Comparison of ENCODE assay signal across 8 cellular contexts in the genomic region with DNA sequence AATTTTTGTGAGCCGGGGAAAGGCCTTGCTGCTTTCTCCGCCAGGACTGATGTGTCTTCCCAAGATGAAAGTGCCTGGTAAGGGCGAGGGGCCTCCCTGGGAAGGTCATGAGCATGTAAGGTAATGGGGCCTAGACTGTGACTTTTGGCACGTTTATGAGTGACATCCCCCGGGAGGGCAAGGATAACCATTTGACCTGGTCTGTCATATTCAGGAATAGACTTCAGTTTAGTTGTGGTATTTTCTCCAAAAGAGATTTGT. TPM values are rescaled to one million over a fixed set of nuclear protein-coding genes. Genes with fewer than 3 reads are reported as not detected.
DNase-seq lines count a peak whose midpoint lies in the region; ATAC-seq and TF ChIP-seq lines count a peak whose summit lies in the region.

No MANE protein-coding gene starts in this region.

- H3F3A ChIP-seq in neural cell (ENCODE audit: insufficient read depth, low read length, poor library complexity, severe bottlenecking) = peaks cover 6% of the 10 kb centered on the region

- H3K4me2 ChIP-seq in neural cell (ENCODE audit: low read length) = peak overlapping the region; percentile 77

- peak; percentile 52 for DNase-seq in ELR (ENCODE audit: low read depth)
- no peak for DNase-seq in T-helper 2 cell treated with Interferon-gamma antibody and Interleukin-4, amounts not matched to agents 5 μg/mL and 100 μg/mL, for 36 hours (ENCODE audit: low spot score)
- no peak for DNase-seq in esophagus muscularis mucosa (ENCODE audit: extremely low spot score)
- DNase-seq in NCI-H1930 (lab: John Stamatoyannopoulos, UW) = no peak
- DNase-seq in NCI-H1436 treated with DMSO at 0.1 percent for 48 hours (lab: John Stamatoyannopoulos, UW) = no peak

- H3K4me3 Mint-ChIP-seq in T-helper 2 cell treated with Interferon-gamma antibody and Interleukin-4, amounts not matched to agents 5 μg/mL and 100 μg/mL, for 36 hours = peak overlapping the region; percentile 93

- no peaks in the 10 kb centered on the region for H3K9me3 Mint-ChIP-seq in T-helper 2 cell treated with Interferon-gamma antibody and Interleukin-4, amounts not matched to agents 5 μg/mL and 100 μg/mL, for 36 hours

- H3K27ac ChIP-seq in esophagus muscularis mucosa (replicated peaks in 1 of 4) (peak overlapping the region; percentile 99 to 100 (median 100)), neural cell (ENCODE audit: low read length) (peak overlapping the region; percentile 91)

- ATAC-seq in HG03066 (IDR thresholded peaks at IDR 0.05; ENCODE audit: low read depth, unreplicated experiment) (peak; percentile 7), HG02610 (IDR thresholded peaks at IDR 0.05; ENCODE audit: unreplicated experiment) (no peak)

- no peaks in the 10 kb centered on the region for H3K27me3 ChIP-seq in esophagus muscularis mucosa
- no peaks in the 10 kb centered on the region for H3K27me3 ChIP-seq in neural cell (ENCODE audit: insufficient read depth, low read depth, low read length)

- TF ChIP-seq EP300 in esophagus muscularis mucosa (IDR thresholded peaks at IDR 0.05) (no peak), neural cell (conservative IDR thresholded peaks at IDR 0.05; ENCODE audit: poor library complexity, severe bottlenecking) (no peak)

- peaks cover 0 to 10% (median 0%) of the 10 kb centered on the region in 4 donors for H3K36me3 ChIP-seq in esophagus muscularis mucosa
- no peaks in the 10 kb centered on the region for H3K36me3 ChIP-seq in neural cell (ENCODE audit: insufficient read depth, low read length)

- peaks cover 47% of the 10 kb centered on the region for H3K79me2 ChIP-seq in neural cell (replicated peaks; ENCODE audit: insufficient read depth, low read length)

- intact Hi-C loops in esophagus muscularis mucosa (cut with DNase I) = loop anchor here (5.0 kb wide), 1 partner anchor 63 kb away; a partner anchor contains a TSS

- H3K9ac ChIP-seq in neural cell (ENCODE audit: low read length) = peak overlapping the region; percentile 96

- peaks cover 36% of the 10 kb centered on the region for H3K36me3 Mint-ChIP-seq in T-helper 2 cell treated with Interferon-gamma antibody and Interleukin-4, amounts not matched to agents 5 μg/mL and 100 μg/mL, for 36 hours (ENCODE audit: low read depth)

- TF ChIP-seq CTCF in esophagus muscularis mucosa (IDR thresholded peaks at IDR 0.05) (no peak), neural cell (IDR thresholded peaks at IDR 0.05; ENCODE audit: poor library complexity, severe bottlenecking) (no peak)

- WGBS in esophagus muscularis mucosa = 5% methylated on average over 5 of the region's 5 CpGs

- TF ChIP-seq RAD21 in neural cell (conservative IDR thresholded peaks at IDR 0.05) = no peak

- H3K4me1 ChIP-seq in esophagus muscularis mucosa = peaks cover 32 to 53% (median 49%) of the 10 kb centered on the region in 4 donors

- H2AFZ ChIP-seq in neural cell (ENCODE audit: low read depth, low read length) = peak overlapping the region; percentile 86

- H3K4me3 ChIP-seq in esophagus muscularis mucosa (peak overlapping the region; percentile 89 to 99 (median 94)), neural cell (ENCODE audit: low read length) (peak overlapping the region; percentile 99)

- H3K9me2 ChIP-seq in neural cell (ENCODE audit: insufficient read depth, low read length) = no peaks in the 10 kb centered on the region

- H4K20me1 ChIP-seq in neural cell (ENCODE audit: insufficient read depth) = peaks cover 8% of the 10 kb centered on the region

- H3K9me3 ChIP-seq in esophagus muscularis mucosa (no peaks in the 10 kb centered on the region), neural cell (ENCODE audit: low read length) (no peaks in the 10 kb centered on the region)

- no peaks in the 10 kb centered on the region for H3K27me3 Mint-ChIP-seq in T-helper 2 cell treated with Interferon-gamma antibody and Interleukin-4, amounts not matched to agents 5 μg/mL and 100 μg/mL, for 36 hours (ENCODE audit: low read depth)

- H3K27ac Mint-ChIP-seq in T-helper 2 cell treated with Interferon-gamma antibody and Interleukin-4, amounts not matched to agents 5 μg/mL and 100 μg/mL, for 36 hours = peak overlapping the region; percentile 96

- H3K4me1 Mint-ChIP-seq in T-helper 2 cell treated with Interferon-gamma antibody and Interleukin-4, amounts not matched to agents 5 μg/mL and 100 μg/mL, for 36 hours (ENCODE audit: low read depth) = peaks cover 27% of the 10 kb centered on the region

- no peak for TF ChIP-seq POLR2A in esophagus muscularis mucosa (IDR thresholded peaks at IDR 0.05; ENCODE audit: low read depth)

TF ChIP-seq in neural cell, 6 proteins besides CTCF, POLR2A, EP300 and RAD21:
- TF ChIP-seq SMC3 (conservative IDR thresholded peaks at IDR 0.05; ENCODE audit: poor library complexity) = no peak
- TF ChIP-seq, protein P1, sequence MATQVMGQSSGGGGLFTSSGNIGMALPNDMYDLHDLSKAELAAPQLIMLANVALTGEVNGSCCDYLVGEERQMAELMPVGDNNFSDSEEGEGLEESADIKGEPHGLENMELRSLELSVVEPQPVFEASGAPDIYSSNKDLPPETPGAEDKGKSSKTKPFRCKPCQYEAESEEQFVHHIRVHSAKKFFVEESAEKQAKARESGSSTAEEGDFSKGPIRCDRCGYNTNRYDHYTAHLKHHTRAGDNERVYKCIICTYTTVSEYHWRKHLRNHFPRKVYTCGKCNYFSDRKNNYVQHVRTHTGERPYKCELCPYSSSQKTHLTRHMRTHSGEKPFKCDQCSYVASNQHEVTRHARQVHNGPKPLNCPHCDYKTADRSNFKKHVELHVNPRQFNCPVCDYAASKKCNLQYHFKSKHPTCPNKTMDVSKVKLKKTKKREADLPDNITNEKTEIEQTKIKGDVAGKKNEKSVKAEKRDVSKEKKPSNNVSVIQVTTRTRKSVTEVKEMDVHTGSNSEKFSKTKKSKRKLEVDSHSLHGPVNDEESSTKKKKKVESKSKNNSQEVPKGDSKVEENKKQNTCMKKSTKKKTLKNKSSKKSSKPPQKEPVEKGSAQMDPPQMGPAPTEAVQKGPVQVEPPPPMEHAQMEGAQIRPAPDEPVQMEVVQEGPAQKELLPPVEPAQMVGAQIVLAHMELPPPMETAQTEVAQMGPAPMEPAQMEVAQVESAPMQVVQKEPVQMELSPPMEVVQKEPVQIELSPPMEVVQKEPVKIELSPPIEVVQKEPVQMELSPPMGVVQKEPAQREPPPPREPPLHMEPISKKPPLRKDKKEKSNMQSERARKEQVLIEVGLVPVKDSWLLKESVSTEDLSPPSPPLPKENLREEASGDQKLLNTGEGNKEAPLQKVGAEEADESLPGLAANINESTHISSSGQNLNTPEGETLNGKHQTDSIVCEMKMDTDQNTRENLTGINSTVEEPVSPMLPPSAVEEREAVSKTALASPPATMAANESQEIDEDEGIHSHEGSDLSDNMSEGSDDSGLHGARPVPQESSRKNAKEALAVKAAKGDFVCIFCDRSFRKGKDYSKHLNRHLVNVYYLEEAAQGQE (IDR thresholded peaks at IDR 0.05; ENCODE audit: borderline replicate concordance) = no peak
- TF ChIP-seq POLR2AphosphoS5 (IDR thresholded peaks at IDR 0.05) = no peak
- no peak for TF ChIP-seq MXI1 (conservative IDR thresholded peaks at IDR 0.05; ENCODE audit: poor library complexity, severe bottlenecking)
- no peak for TF ChIP-seq TAF1 (IDR thresholded peaks at IDR 0.05; ENCODE audit: low read depth)
- no peak for TF ChIP-seq EZH2 (IDR thresholded peaks at IDR 0.05; ENCODE audit: borderline replicate concordance, insufficient read depth, low read length, poor library complexity, severe bottlenecking)
TF ChIP-seq in neural cell: peak in this region for 0.

RNA-seq across cellular contexts. Expression of a gene that starts 0.6 kb away (rescaled TPM):
- 100 to 1,000 TPM; 395 to 523 (median 469) TPM for total RNA-seq in esophagus muscularis mucosa
- 278 and 329 TPM in 2 replicates for polyA plus RNA-seq in neural cell
- 172 and 186 TPM in 2 replicates for polyA minus RNA-seq in neural cell

RNA-seq across cellular contexts. Expression of a gene that starts 23.5 kb away (rescaled TPM):
- 10 to 100 TPM; 15.4 to 26.7 (median 18.4) TPM for total RNA-seq in esophagus muscularis mucosa
- 23.3 and 24.9 TPM in 2 replicates for polyA plus RNA-seq in neural cell
- 17.0 and 17.5 TPM in 2 replicates for polyA minus RNA-seq in neural cell
